Comparison of ENCODE assay signal across 1 cellular context in genomic region chr7:38317457-38318037, GRCh38.
TF ChIP-seq lines count a peak whose summit lies in the region.

No MANE protein-coding gene starts in this region.

TF ChIP-seq in IMR-90, 13 proteins besides CTCF, POLR2A, EP300 and RAD21 (continued from another document):
- TF ChIP-seq, protein P1, sequence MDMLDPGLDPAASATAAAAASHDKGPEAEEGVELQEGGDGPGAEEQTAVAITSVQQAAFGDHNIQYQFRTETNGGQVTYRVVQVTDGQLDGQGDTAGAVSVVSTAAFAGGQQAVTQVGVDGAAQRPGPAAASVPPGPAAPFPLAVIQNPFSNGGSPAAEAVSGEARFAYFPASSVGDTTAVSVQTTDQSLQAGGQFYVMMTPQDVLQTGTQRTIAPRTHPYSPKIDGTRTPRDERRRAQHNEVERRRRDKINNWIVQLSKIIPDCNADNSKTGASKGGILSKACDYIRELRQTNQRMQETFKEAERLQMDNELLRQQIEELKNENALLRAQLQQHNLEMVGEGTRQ (IDR thresholded peaks at IDR 0.05; ENCODE audit: low read depth, low read length), result no peak
- no peak for TF ChIP-seq BHLHE40 (IDR thresholded peaks at IDR 0.05; ENCODE audit: low read depth, low read length)
